In the genomic region with DNA sequence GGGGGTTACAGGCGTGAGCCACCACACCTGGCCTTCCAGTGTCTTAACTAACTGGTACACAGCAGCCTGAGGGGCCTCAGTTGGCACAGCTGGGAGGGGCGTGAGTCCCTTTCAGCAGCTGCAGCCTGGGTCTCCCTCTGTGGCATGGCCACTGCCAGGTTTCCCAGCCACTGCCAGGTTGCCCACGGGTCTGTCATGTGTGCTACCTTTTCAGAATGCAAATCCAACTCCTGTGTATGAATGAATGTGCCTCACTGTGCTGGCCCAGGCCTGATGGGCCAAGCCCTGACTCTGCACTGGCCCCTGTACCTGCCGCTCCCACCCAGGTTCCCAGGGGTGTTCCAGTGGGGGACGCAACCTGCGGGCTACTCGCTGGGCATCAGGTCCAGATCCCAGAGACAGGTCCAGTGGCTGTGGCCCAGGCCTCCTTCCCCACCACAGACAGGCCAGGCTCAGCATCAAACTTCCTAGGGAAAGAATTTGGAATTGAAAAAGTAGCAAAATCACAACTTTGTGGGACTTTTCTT, we compare ENCODE assay signal across 24 cellular contexts. TPM values are rescaled to one million over a fixed set of nuclear protein-coding genes. Genes with fewer than 3 reads are reported as not detected.
"Had no signal": no experiment of that assay in that cellular context is flagged by ENCODE, and none has a peak within 500 bp of the region (broad histone marks: within the 10 kb centered on the region; RNA-seq: fewer than 3 reads in every experiment).

No MANE protein-coding gene starts in this region.

- DNase-seq: IMR-90, Karpas-422, KG1, MG63, NCI-H1092, NCI-H1105 treated with DMSO at 0.1 percent for 48 hours, NCI-H1417 treated with DMSO at 0.1 percent for 48 hours, NCI-H146, NCI-H1694 treated with DMSO at 0.1 percent for 48 hours, NCI-H1930, NCI-H2081, NCI-H2107, NCI-H2227 treated with DMSO at 0.1 percent for 48 hours, NCI-H524, NCI-H526 treated with DMSO at 0.1 percent for 48 hours, NCI-H748 treated with DMSO at 0.1 percent for 48 hours, RPMI8226, SHP77, SK-N-SH, SW 1271 had no signal

- H3K9me3 ChIP-seq: MG63, SK-N-SH had no signal

- FAIRE-seq: RCC 7860 had no signal

RNA-seq across cellular contexts. Expression of a gene that starts 29.6 kb away (rescaled TPM):
- total RNA-seq: HT-29, IMR-90, NCI-H460, SK-MEL-5 had no signal
- polyA plus RNA-seq: IMR-90, SK-N-SH had no signal
